ENCODE assay signal across 17 cellular contexts in genomic region chr15:27250223-27250622, GRCh38.
DNase-seq lines count a peak whose midpoint lies in the region; ATAC-seq and TF ChIP-seq lines count a peak whose summit lies in the region.
"Had no signal": no experiment of that assay in that cellular context is flagged by ENCODE, and none has a peak within 500 bp of the region (broad histone marks: within the 10 kb centered on the region; RNA-seq: fewer than 3 reads in every experiment).

No MANE protein-coding gene starts in this region.

- H3K4me3 ChIP-seq in Jurkat, Clone E6-1 (ENCODE audit: low read length), result no peak overlapping the region
- no peak overlapping the region for H3K4me3 ChIP-seq in kidney epithelial cell (ENCODE audit: low read depth, low read length)
- no peak overlapping the region for H3K4me3 ChIP-seq in lower leg skin (ENCODE audit: low read depth, poor library complexity, severe bottlenecking)

- H3K36me3 ChIP-seq in kidney epithelial cell (ENCODE audit: control insufficient read depth, insufficient read depth, low read length), result no peaks in the 10 kb centered on the region

- no peak for ATAC-seq in GM18858 (IDR thresholded peaks at IDR 0.05; ENCODE audit: unreplicated experiment)
- ATAC-seq: activated CD8-positive, alpha-beta memory T cell treated with anti-CD3 and anti-CD28 coated beads, Interleukin-2, amount 10 ng/mL, durations not matched to agents 7 days and 5 days; Right ventricle myocardium inferior; T-helper 17 cell had no signal

- peaks cover 2% of the 10 kb centered on the region for H3K27me3 ChIP-seq in kidney epithelial cell (ENCODE audit: control insufficient read depth, insufficient read depth, low read length)

- 80 to 91% methylated on average over 6 of the region's 6 CpGs for WGBS in lower leg skin, 2 donors

- in situ Hi-C loops in Caki2 (cut with HindIII; ENCODE audit: low pct_unique_long_range_greater_than_20kb, low sequenced_read_pairs), result no loop called here

- intact Hi-C loops in lower leg skin (cut with DNase I; ENCODE audit: low total_unique reads), result no loop called here

- DNase-seq in Caki2 (ENCODE audit: low read depth) (peak; percentile 51), NCI-H748 treated with DMSO at 0.1 percent for 48 hours (lab: John Stamatoyannopoulos, UW) (peak; percentile 58), kidney epithelial cell (ENCODE audit: low read depth) (peak; percentile 32), lower leg skin (ENCODE audit: low spot score in 2 of 2) (no peak)
- DNase-seq in Jurkat, Clone E6-1 (ENCODE audit: low read depth, low spot score), result peak; percentile 35
- DNase-seq in activated T-cell treated with anti-CD3 and anti-CD28 coated beads, Interleukin-2, amount 50 U/mL, for 1 hour, result no peak
- DNase-seq: activated CD4-positive, CD25-positive, alpha-beta regulatory T cell treated with anti-CD3 and anti-CD28 coated beads, Interleukin-2, amount 50 U/mL, for 72 hours; activated CD8-positive, alpha-beta memory T cell treated with anti-CD3 and anti-CD28 coated beads, Interleukin-2, amount 10 ng/mL, durations not matched to agents 7 days and 5 days; activated gamma-delta T cell; amygdala; C1 segment of cervical spinal cord; immature natural killer cell; naive B cell; NCI-H2107; T-helper 17 cell had no signal

- TF ChIP-seq CTCF in kidney epithelial cell (IDR thresholded peaks at IDR 0.05; ENCODE audit: insufficient read depth, low read length, poor library complexity, severe bottlenecking) (peak; percentile 30), lower leg skin (IDR thresholded peaks at IDR 0.05) (no peak)

- no peak for TF ChIP-seq POLR2A in lower leg skin (IDR thresholded peaks at IDR 0.05)

Comparison
In these comparisons a context has a peak if more than half of its experiments do, and no peak if none do; other contexts are left out.
1. DNase-seq: peak in Caki2 (single experiment), Jurkat, Clone E6-1 (single experiment), NCI-H748 treated with DMSO at 0.1 percent for 48 hours (single experiment) and kidney epithelial cell (single experiment); none in activated T-cell treated with anti-CD3 and anti-CD28 coated beads, Interleukin-2, amount 50 U/mL, for 1 hour (single experiment) and lower leg skin (0 of 2).